ENCODE assay signal across 23 cellular contexts in genomic region chr18:24060644-24061043, GRCh38. TPM values are rescaled to one million over a fixed set of nuclear protein-coding genes. Genes with fewer than 3 reads are reported as not detected.
A peak's percentile ranks its signal among the peaks of the same experiment; 100 is the strongest.
DNase-seq lines count a peak whose midpoint lies in the region; ATAC-seq and TF ChIP-seq lines count a peak whose summit lies in the region.
"Had no signal": no experiment of that assay in that cellular context is flagged by ENCODE, and none has a peak within 500 bp of the region (broad histone marks: within the 10 kb centered on the region; RNA-seq: fewer than 3 reads in every experiment).

No MANE protein-coding gene starts in this region.

- peaks cover 40% of the 10 kb centered on the region for H4K20me1 ChIP-seq in osteoblast (ENCODE audit: insufficient read depth, low read length)

- no peaks in the 10 kb centered on the region for H3K36me3 Mint-ChIP-seq in T-helper 17 cell (ENCODE audit: low read depth)
- H3K36me3 Mint-ChIP-seq: IgD-negative memory B cell had no signal

- TF ChIP-seq CTCF in fibroblast of pulmonary artery (IDR thresholded peaks at IDR 0.05; ENCODE audit: low read length, missing control alignments) = no peak
- TF ChIP-seq CTCF in osteoblast (IDR thresholded peaks at IDR 0.05; ENCODE audit: extremely low read depth, low read depth, low read length) = no peak

- H3K4me2 ChIP-seq in osteoblast (ENCODE audit: insufficient read depth, low read length) = peak overlapping the region; percentile 19

- H3K27ac Mint-ChIP-seq in T-helper 17 cell = peak overlapping the region; percentile 49
- H3K27ac Mint-ChIP-seq: activated CD4-positive, alpha-beta T cell treated with anti-CD3 and anti-CD28 coated beads for 36 hours; activated naive CD8-positive, alpha-beta T cell treated with anti-CD3 and anti-CD28 coated beads, Interleukin-2, amount 10 ng/mL, durations not matched to agents 7 days and 5 days; IgD-negative memory B cell had no signal

- no peak overlapping the region for H2AFZ ChIP-seq in osteoblast (ENCODE audit: low read length)

- no peaks in the 10 kb centered on the region for H3K36me3 ChIP-seq in osteoblast (ENCODE audit: insufficient read depth, low read length)
- H3K36me3 ChIP-seq: suprapubic skin, upper lobe of right lung had no signal

- H3K4me1 ChIP-seq in osteoblast (ENCODE audit: insufficient read depth, low read length) = peaks cover 24% of the 10 kb centered on the region
- H3K4me1 ChIP-seq: upper lobe of right lung had no signal

- peaks cover 31% of the 10 kb centered on the region for H3K79me2 ChIP-seq in osteoblast (ENCODE audit: insufficient read depth, low read length)

- H3K4me3 ChIP-seq in fibroblast of pulmonary artery (replicated peaks; ENCODE audit: low read depth, low read length) = no peak overlapping the region
- no peak overlapping the region for H3K4me3 ChIP-seq in osteoblast (ENCODE audit: insufficient read depth, low read length)
- H3K4me3 ChIP-seq: GM12878, suprapubic skin, upper lobe of right lung had no signal

- peak; percentile 14 for DNase-seq in GM04503 (ENCODE audit: low read depth)
- no peak for DNase-seq in T-helper 17 cell
- peak; percentile 29 for DNase-seq in fibroblast of pulmonary artery (ENCODE audit: low read depth)
- DNase-seq in osteoblast (ENCODE audit: insufficient read length, low spot score, missing footprints) = peak; percentile 54
- DNase-seq in anterior cingulate cortex (lab: John Stamatoyannopoulos, UW) = no peak
- DNase-seq: activated CD4-positive, alpha-beta T cell treated with anti-CD3 and anti-CD28 coated beads for 36 hours; activated effector memory CD4-positive, alpha-beta T cell treated with anti-CD3 and anti-CD28 coated beads, Interleukin-2, amount 50 U/mL, for 16 hours; activated naive CD8-positive, alpha-beta T cell treated with anti-CD3 and anti-CD28 coated beads, Interleukin-2, amount 10 ng/mL, durations not matched to agents 7 days and 5 days; cerebellar nuclear complex; DND-41; foreskin melanocyte; mesenchymal stem cell; NCI-H1436; NCI-H2107; NCI-H446; stimulated activated naive CD4-positive, alpha-beta T cell; upper lobe of right lung had no signal

- H3K9me3 ChIP-seq in T-helper 17 cell (ENCODE audit: control insufficient read depth, low read length, poor library complexity, severe bottlenecking) = no peaks in the 10 kb centered on the region
- H3K9me3 ChIP-seq in osteoblast (ENCODE audit: low read depth, low read length) = no peaks in the 10 kb centered on the region
- H3K9me3 ChIP-seq: suprapubic skin, upper lobe of right lung had no signal

- peaks cover 47% of the 10 kb centered on the region for H3K4me1 Mint-ChIP-seq in T-helper 17 cell

- H3K4me3 Mint-ChIP-seq in T-helper 17 cell = no peak overlapping the region
- H3K4me3 Mint-ChIP-seq: activated CD4-positive, alpha-beta T cell treated with anti-CD3 and anti-CD28 coated beads for 36 hours; activated naive CD8-positive, alpha-beta T cell treated with anti-CD3 and anti-CD28 coated beads, Interleukin-2, amount 10 ng/mL, durations not matched to agents 7 days and 5 days had no signal

- no peak overlapping the region for H3K27ac ChIP-seq in osteoblast (ENCODE audit: low read depth, low read length)
- H3K27ac ChIP-seq: C4-2B, suprapubic skin, upper lobe of right lung had no signal

- no peaks in the 10 kb centered on the region for H3K27me3 ChIP-seq in osteoblast (ENCODE audit: insufficient read depth, low read length)
- H3K27me3 ChIP-seq: suprapubic skin, upper lobe of right lung had no signal

- ATAC-seq in T-helper 17 cell = no peak
- no peak for ATAC-seq in HG02870 (IDR thresholded peaks at IDR 0.05; ENCODE audit: unreplicated experiment)
- ATAC-seq in GM21825 (IDR thresholded peaks at IDR 0.05; ENCODE audit: unreplicated experiment) = no peak
- ATAC-seq: activated CD4-positive, alpha-beta T cell treated with anti-CD3 and anti-CD28 coated beads for 36 hours; GM12878; upper lobe of right lung had no signal

- no peaks in the 10 kb centered on the region for H3K27me3 Mint-ChIP-seq in T-helper 17 cell
- H3K27me3 Mint-ChIP-seq: activated CD4-positive, alpha-beta T cell treated with anti-CD3 and anti-CD28 coated beads for 36 hours; activated naive CD8-positive, alpha-beta T cell treated with anti-CD3 and anti-CD28 coated beads, Interleukin-2, amount 10 ng/mL, durations not matched to agents 7 days and 5 days; IgD-negative memory B cell had no signal

RNA-seq across cellular contexts. Expression of gene TTC39C, which starts 46.1 kb away (rescaled TPM):
- total RNA-seq in T-helper 17 cell (100 to 1,000 TPM; 187 to 226 TPM), osteoblast (42.7 and 50.7 TPM in 2 replicates)

Comparison
In these comparisons a context has a peak if more than half of its experiments do, and no peak if none do; other contexts are left out.
1. DNase-seq: peak in GM04503 (single experiment), fibroblast of pulmonary artery (single experiment) and osteoblast (single experiment); none in T-helper 17 cell (0 of 3) and anterior cingulate cortex (0 of 58).